8 cellular contexts compared by ENCODE assay signal in the genomic region with DNA sequence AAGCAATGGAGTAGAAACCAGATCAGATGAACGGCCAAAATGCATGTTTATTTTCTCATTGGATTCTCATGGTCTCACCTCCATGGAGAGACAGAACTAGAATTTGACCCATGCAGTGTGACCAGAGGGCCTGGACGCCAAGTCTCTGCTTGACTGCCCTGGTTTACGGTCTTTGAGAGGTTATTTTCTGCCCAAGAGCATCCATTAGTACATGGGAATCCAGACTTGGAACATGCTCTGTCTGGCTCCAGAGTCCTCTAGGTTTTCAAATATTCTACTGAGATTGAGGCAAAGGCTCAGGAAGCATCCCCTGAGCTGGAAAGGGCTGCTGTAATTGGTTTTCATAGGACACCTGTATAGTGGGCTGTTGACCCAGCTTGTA. TPM values are rescaled to one million over a fixed set of nuclear protein-coding genes. Genes with fewer than 3 reads are reported as not detected.
DNase-seq lines count a peak whose midpoint lies in the region; ATAC-seq, FAIRE-seq and TF ChIP-seq lines count a peak whose summit lies in the region.

No MANE protein-coding gene starts in this region.

- no peaks in the 10 kb centered on the region for H3K9me2 ChIP-seq in SK-N-SH

- peak overlapping the region; percentile 55 for H3K27ac Mint-ChIP-seq in activated T-cell treated with anti-CD3 and anti-CD28 coated beads, Interleukin-2, amount 50 U/mL, for 72 hours

- no peak for TF ChIP-seq POLR2A in upper lobe of left lung (IDR thresholded peaks at IDR 0.05)

- H4K20me1 ChIP-seq in SK-N-SH (ENCODE audit: insufficient read depth): no peaks in the 10 kb centered on the region

- no peak for FAIRE-seq in kidney (lab: Jason Lieb, UNC)

- TF ChIP-seq EP300 in SK-N-SH (IDR thresholded peaks at IDR 0.05; ENCODE audit: borderline replicate concordance in 1 of 2, low read depth in 1 of 2, low read length in 1 of 2) (no peak), upper lobe of left lung (IDR thresholded peaks at IDR 0.05) (no peak)

- H3K4me3 Mint-ChIP-seq in activated T-cell treated with anti-CD3 and anti-CD28 coated beads, Interleukin-2, amount 50 U/mL, for 72 hours: peak overlapping the region; percentile 78 to 83

- H3K36me3 ChIP-seq in SK-N-SH (replicated peaks in 1 of 2; ENCODE audit: control insufficient read depth in 1 of 2, insufficient read depth in 2 of 2, low read length in 1 of 2) (no peaks in the 10 kb centered on the region), kidney (ENCODE audit: control insufficient read depth in 1 of 2, insufficient read depth in 2 of 2, low read length in 2 of 2) (no peaks in the 10 kb centered on the region), upper lobe of left lung (no peaks in the 10 kb centered on the region)

- no peaks in the 10 kb centered on the region for H3F3A ChIP-seq in SK-N-SH (replicated peaks; ENCODE audit: insufficient read depth)

- H3K36me3 Mint-ChIP-seq in activated T-cell treated with anti-CD3 and anti-CD28 coated beads, Interleukin-2, amount 50 U/mL, for 72 hours (ENCODE audit: insufficient read depth in 2 of 2): no peaks in the 10 kb centered on the region

- DNase-seq in activated T-cell treated with anti-CD3 and anti-CD28 coated beads, Interleukin-2, amount 50 U/mL, for 72 hours: no peak
- DNase-seq in activated T-cell treated with anti-CD3 and anti-CD28 coated beads, Interleukin-2, amount 50 U/mL, for 48 hours: no peak
- DNase-seq in SK-N-SH (no peak), kidney (no peak), upper lobe of left lung (no peak), GM03348 (ENCODE audit: low spot score) (no peak), HEK293T (ENCODE audit: extremely low spot score) (no peak)

- H3K27me3 Mint-ChIP-seq in activated T-cell treated with anti-CD3 and anti-CD28 coated beads, Interleukin-2, amount 50 U/mL, for 72 hours (ENCODE audit: low read depth): no peaks in the 10 kb centered on the region

- CTCF ChIA-PET in SK-N-SH (lab: Yijun Ruan, JAX): no interaction called here
- CTCF ChIA-PET in HEK293T (lab: Yijun Ruan, JAX): no interaction called here

- H3K79me2 ChIP-seq in SK-N-SH (ENCODE audit: insufficient read depth): no peaks in the 10 kb centered on the region

- H3K9ac ChIP-seq in SK-N-SH (no peak overlapping the region), kidney (ENCODE audit: low read length in 2 of 2) (no peak overlapping the region)

- H3K4me1 Mint-ChIP-seq in activated T-cell treated with anti-CD3 and anti-CD28 coated beads, Interleukin-2, amount 50 U/mL, for 72 hours (ENCODE audit: low read depth): peaks cover 12% of the 10 kb centered on the region

- no peak for TF ChIP-seq RAD21 in SK-N-SH (IDR thresholded peaks at IDR 0.05; ENCODE audit: low read length)

- H3K27ac ChIP-seq in SK-N-SH (ENCODE audit: low read depth in 2 of 2, low read length in 1 of 2): no peak overlapping the region
- H3K27ac ChIP-seq in kidney (ENCODE audit: low read depth in 2 of 2, low read length in 2 of 2): no peak overlapping the region
- peak overlapping the region in 2 of 4 donors; percentile 28 to 41 for H3K27ac ChIP-seq in upper lobe of left lung

- no peaks in the 10 kb centered on the region for H3K9me3 ChIP-seq in SK-N-SH
- H3K9me3 ChIP-seq in kidney (ENCODE audit: control insufficient read depth in 1 of 2, low read length in 2 of 2): peaks cover 0 to 2% of the 10 kb centered on the region in 2 donors
- no peaks in the 10 kb centered on the region for H3K9me3 ChIP-seq in upper lobe of left lung

- TF ChIP-seq CTCF in SK-N-SH (IDR thresholded peaks at IDR 0.05): no peak
- TF ChIP-seq CTCF in kidney (IDR thresholded peaks at IDR 0.05; ENCODE audit: borderline replicate concordance, extremely low read depth, insufficient read depth): no peak
- no peak for TF ChIP-seq CTCF in upper lobe of left lung (IDR thresholded peaks at IDR 0.05)

- H3K9me3 Mint-ChIP-seq in activated T-cell treated with anti-CD3 and anti-CD28 coated beads, Interleukin-2, amount 50 U/mL, for 72 hours: no peaks in the 10 kb centered on the region

- H3K27me3 ChIP-seq in SK-N-SH (ENCODE audit: insufficient read depth) (no peaks in the 10 kb centered on the region; the same call in 1 of the 2 replicates), upper lobe of left lung (no peaks in the 10 kb centered on the region)

- H2AFZ ChIP-seq in SK-N-SH (ENCODE audit: low read depth): peak overlapping the region; percentile 85

- intact Hi-C loops in kidney (cut with DNase I): no loop called here

- H3K4me1 ChIP-seq in SK-N-SH (ENCODE audit: control insufficient read depth in 1 of 2, insufficient read depth in 2 of 2, low read depth in 1 of 2, low read length in 1 of 2) (no peaks in the 10 kb centered on the region), kidney (ENCODE audit: control insufficient read depth in 1 of 2, insufficient read depth in 1 of 2, low read depth in 1 of 2, low read length in 2 of 2) (peaks cover 0 to 2% of the 10 kb centered on the region in 2 donors), upper lobe of left lung (peaks cover 9 to 18% (median 13%) of the 10 kb centered on the region in 4 donors)

- POLR2A ChIA-PET in SK-N-SH (lab: Yijun Ruan, JAX): no interaction called here
- POLR2A ChIA-PET in HEK293T (lab: Yijun Ruan, JAX): no interaction called here

- peak overlapping the region; percentile 47 to 64; a peak in 3 of 4 replicates for H3K4me3 ChIP-seq in SK-N-SH (ENCODE audit: low read depth in 2 of 2, low read length in 1 of 2)
- H3K4me3 ChIP-seq in kidney (ENCODE audit: low read length in 2 of 2): peak overlapping the region; percentile 54 to 65
- peak overlapping the region in 3 of 4 donors; percentile 24 to 49 (median 43) for H3K4me3 ChIP-seq in upper lobe of left lung

- H3K4me2 ChIP-seq in SK-N-SH: peak overlapping the region; percentile 82

- WGBS in SK-N-SH (ENCODE audit: low lambda C conversion rate): 16% methylated on average over 3 of the region's 3 CpGs
- 81 to 82% methylated on average over 3 of the region's 3 CpGs for WGBS in upper lobe of left lung, 2 donors

- ATAC-seq in activated T-cell treated with anti-CD3 and anti-CD28 coated beads, Interleukin-2, amount 50 U/mL, for 72 hours (replicated peaks in 1 of 2): peak in 1 of 2 donors; percentile 9
- peak in 1 of 2 donors; percentile 17 for ATAC-seq in upper lobe of left lung (ENCODE audit: low FRiP score in 2 of 2)
- ATAC-seq in activated CD4-positive, CD25-positive, alpha-beta regulatory T cell treated with anti-CD3 and anti-CD28 coated beads, Interleukin-2, amount 50 U/mL, for 24 hours: no peak

TF ChIP-seq in SK-N-SH, 30 proteins besides CTCF, POLR2A, EP300 and RAD21 (continues in another document):
- TF ChIP-seq RCOR1 (IDR thresholded peaks at IDR 0.05; ENCODE audit: low read length) (no peak), YY1 (IDR thresholded peaks at IDR 0.05; ENCODE audit: low read depth) (no peak), GATA2 (CRISPR knock-in tag; IDR thresholded peaks at IDR 0.05) (no peak)

TF ChIP-seq in HEK293T, 16 proteins besides CTCF, POLR2A, EP300 and RAD21:
- TF ChIP-seq TARDBP (IDR thresholded peaks at IDR 0.05) (no peak), HDGF (IDR thresholded peaks at IDR 0.05; ENCODE audit: borderline replicate concordance) (no peak), ARNT (IDR thresholded peaks at IDR 0.05) (no peak), LEF1 (IDR thresholded peaks at IDR 0.05; ENCODE audit: borderline replicate concordance) (no peak), FOXK2 (IDR thresholded peaks at IDR 0.05) (no peak), FOXA1 (IDR thresholded peaks at IDR 0.05) (no peak), FOXM1 (IDR thresholded peaks at IDR 0.05; ENCODE audit: borderline replicate concordance) (no peak), SP1 (IDR thresholded peaks at IDR 0.05) (no peak), BHLHE40 (IDR thresholded peaks at IDR 0.05; ENCODE audit: borderline replicate concordance) (no peak), CTBP1 (IDR thresholded peaks at IDR 0.05; ENCODE audit: borderline replicate concordance) (no peak)

RNA-seq across cellular contexts. Expression of a gene that starts 45.4 kb away (rescaled TPM):
- total RNA-seq in activated T-cell treated with anti-CD3 and anti-CD28 coated beads, Interleukin-2, amount 50 U/mL, for 72 hours: 1 to 10 TPM; 1.6 to 3.7 TPM
- polyA plus RNA-seq in SK-N-SH (2012; rRNA removed) (1.7 and 5.0 TPM in 2 replicates), kidney (ENCODE audit: insufficient read depth, low read depth, low replicate concordance) (3.2 TPM)
- polyA plus RNA-seq in SK-N-SH (2012; cell fraction: cytosol; rRNA removed): 4.6 and 5.0 TPM in 2 replicates
- polyA plus RNA-seq in SK-N-SH (2012; cell fraction: nucleus; rRNA removed): 1.9 and 2.8 TPM in 2 replicates
- total RNA-seq in kidney (4.2 TPM), upper lobe of left lung (10 to 100 TPM; 10.2 to 21.6 (median 14.2) TPM)
